Comparison of ENCODE assay signal across 1 cellular context in the genomic region with DNA sequence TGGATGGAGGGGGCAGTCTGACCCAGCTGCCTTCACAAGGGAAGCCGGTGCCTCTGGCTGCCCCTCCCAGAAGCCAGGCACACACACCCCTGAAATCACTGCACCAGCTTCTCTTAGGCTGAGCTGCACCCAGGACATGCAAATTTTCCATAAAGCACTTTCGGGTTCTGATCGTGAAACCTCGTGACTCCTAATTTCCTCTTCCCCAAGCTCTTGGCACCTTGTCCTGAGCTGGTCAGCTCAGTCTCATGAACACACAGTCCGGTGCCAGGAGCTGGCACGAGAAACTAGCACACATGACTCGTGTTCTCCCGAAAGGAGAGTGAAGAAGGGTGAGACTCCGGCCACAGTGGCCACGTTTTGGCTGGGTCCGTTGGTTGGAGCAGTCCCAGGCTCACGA.
A peak's percentile ranks its signal among the peaks of the same experiment; 100 is the strongest.
TF ChIP-seq lines count a peak whose summit lies in the region.

No MANE protein-coding gene starts in this region.

TF ChIP-seq in K562, 482 proteins besides CTCF, POLR2A, EP300 and RAD21:
- TF ChIP-seq, protein P1, sequence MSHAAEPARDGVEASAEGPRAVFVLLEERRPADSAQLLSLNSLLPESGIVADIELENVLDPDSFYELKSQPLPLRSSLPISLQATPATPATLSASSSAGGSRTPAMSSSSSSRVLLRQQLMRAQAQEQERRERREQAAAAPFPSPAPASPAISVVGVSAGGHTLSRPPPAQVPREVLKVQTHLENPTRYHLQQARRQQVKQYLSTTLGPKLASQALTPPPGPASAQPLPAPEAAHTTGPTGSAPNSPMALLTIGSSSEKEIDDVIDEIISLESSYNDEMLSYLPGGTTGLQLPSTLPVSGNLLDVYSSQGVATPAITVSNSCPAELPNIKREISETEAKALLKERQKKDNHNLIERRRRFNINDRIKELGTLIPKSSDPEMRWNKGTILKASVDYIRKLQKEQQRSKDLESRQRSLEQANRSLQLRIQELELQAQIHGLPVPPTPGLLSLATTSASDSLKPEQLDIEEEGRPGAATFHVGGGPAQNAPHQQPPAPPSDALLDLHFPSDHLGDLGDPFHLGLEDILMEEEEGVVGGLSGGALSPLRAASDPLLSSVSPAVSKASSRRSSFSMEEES (CRISPR knock-in tag; IDR thresholded peaks at IDR 0.05): peak; percentile 8; the same call in 1 of the 2 replicates
- TF ChIP-seq STAT6 (CRISPR knock-in tag; IDR thresholded peaks at IDR 0.05): no peak
